In the genomic region with DNA sequence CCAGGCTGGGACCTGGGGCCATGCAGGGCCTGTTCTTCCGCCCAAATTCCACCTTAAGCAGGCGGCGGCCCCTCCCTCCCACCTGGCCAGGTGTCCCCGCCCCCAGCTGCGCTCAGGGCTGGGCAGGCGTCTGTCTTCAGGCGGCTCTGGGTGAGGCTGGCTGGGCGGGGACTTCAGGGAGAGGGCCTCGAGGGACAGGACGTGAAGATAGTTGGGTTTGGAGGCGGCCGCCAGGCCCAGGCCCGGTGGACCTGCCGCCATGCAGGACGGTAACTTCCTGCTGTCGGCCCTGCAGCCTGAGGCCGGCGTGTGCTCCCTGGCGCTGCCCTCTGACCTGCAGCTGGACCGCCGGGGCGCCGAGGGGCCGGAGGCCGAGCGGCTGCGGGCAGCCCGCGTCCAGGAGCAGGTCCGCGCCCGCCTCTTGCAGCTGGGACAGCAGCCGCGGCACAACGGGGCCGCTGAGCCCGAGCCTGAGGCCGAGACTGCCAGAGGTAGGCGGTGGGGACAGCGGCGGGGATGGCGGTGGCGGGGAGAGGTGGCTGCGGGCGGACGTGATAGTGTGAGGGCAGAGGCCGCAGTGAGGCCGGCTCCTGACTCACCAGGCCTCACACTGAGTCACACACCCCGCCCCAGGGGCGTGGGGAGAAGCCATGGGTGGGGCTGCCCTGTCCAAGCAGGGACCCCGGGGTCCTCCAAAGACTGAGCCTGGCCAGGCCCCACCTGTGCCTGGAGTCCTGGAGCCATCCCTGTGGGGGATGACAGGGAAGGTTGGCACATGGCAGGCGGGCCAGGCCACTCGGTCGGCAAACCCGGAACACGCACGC, we compare ENCODE assay signal across 9 cellular contexts. TPM values are rescaled to one million over a fixed set of nuclear protein-coding genes. Genes with fewer than 3 reads are reported as not detected.
DNase-seq lines count a peak whose midpoint lies in the region; ATAC-seq and TF ChIP-seq lines count a peak whose summit lies in the region.
"Had no signal": no experiment of that assay in that cellular context is flagged by ENCODE, and none has a peak within 500 bp of the region (broad histone marks: within the 10 kb centered on the region; RNA-seq: fewer than 3 reads in every experiment).

A gene with protein sequence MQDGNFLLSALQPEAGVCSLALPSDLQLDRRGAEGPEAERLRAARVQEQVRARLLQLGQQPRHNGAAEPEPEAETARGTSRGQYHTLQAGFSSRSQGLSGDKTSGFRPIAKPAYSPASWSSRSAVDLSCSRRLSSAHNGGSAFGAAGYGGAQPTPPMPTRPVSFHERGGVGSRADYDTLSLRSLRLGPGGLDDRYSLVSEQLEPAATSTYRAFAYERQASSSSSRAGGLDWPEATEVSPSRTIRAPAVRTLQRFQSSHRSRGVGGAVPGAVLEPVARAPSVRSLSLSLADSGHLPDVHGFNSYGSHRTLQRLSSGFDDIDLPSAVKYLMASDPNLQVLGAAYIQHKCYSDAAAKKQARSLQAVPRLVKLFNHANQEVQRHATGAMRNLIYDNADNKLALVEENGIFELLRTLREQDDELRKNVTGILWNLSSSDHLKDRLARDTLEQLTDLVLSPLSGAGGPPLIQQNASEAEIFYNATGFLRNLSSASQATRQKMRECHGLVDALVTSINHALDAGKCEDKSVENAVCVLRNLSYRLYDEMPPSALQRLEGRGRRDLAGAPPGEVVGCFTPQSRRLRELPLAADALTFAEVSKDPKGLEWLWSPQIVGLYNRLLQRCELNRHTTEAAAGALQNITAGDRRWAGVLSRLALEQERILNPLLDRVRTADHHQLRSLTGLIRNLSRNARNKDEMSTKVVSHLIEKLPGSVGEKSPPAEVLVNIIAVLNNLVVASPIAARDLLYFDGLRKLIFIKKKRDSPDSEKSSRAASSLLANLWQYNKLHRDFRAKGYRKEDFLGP (plus strand): TSS at position 176 of the 824 bp plus-strand sequence. CDS start 84 bp downstream, at position 260.

- H3K4me1 Mint-ChIP-seq in GM23338: peaks cover 2% of the 10 kb centered on the region; the same call in 1 of the 3 replicates

- H3K4me2 ChIP-seq in GM23338: peak within 1 kb of the TSS; percentile 73

- BruUV-seq in Panc1 (replicated peaks; lab: Mats Ljungman, UMichigan): no TSS peak

- H3K9me3 Mint-ChIP-seq in GM23338: peaks cover 5% of the 10 kb centered on the region; the same call in 1 of the 3 replicates

- TF ChIP-seq CTCF in GM23338 (conservative IDR thresholded peaks at IDR 0.05; ENCODE audit: low read depth in 2 of 2): no peak
- no peak for TF ChIP-seq CTCF in Panc1 (IDR thresholded peaks at IDR 0.05)

- no peaks in the 10 kb centered on the region for H4K20me1 ChIP-seq in GM23338 (replicated peaks; ENCODE audit: insufficient read depth)

- H2AFZ ChIP-seq in GM23338: peak within 1 kb of the TSS; percentile 84; the same call in 1 of the 2 replicates

- H3K4me3 Mint-ChIP-seq in GM23338: peak within 1 kb of the TSS; percentile 48; the same call in 1 of the 3 replicates

- no peaks in the 10 kb centered on the region for H3K9me3 ChIP-seq in Panc1 (ENCODE audit: control insufficient read depth, insufficient read depth, low read depth, low read length)

- H3K36me3 Mint-ChIP-seq in GM23338 (ENCODE audit: low read depth): peaks cover 8% of the 10 kb centered on the region; the same call in 2 of the 3 replicates

- intact Hi-C loops in Panc1 (cut with micrococcal nuclease; ENCODE audit: unreplicated experiment): loop anchor here (5.0 kb wide), 1 partner anchor 53 kb away; no protein-coding TSS in a partner anchor

- H3F3A ChIP-seq in GM23338 (replicated peaks; ENCODE audit: low read depth): no peaks in the 10 kb centered on the region

- H3K27ac ChIP-seq in GM23338 (ENCODE audit: low read depth) (no peak within 1 kb of the TSS), Panc1 (ENCODE audit: low read length) (peak within 1 kb of the TSS; percentile 97), skin epidermis (peak within 1 kb of the TSS; percentile 63 to 97 (median 92))

- in situ Hi-C loops in Panc1 (cut with HindIII; ENCODE audit: low pct_unique_long_range_greater_than_20kb, low sequenced_read_pairs): no loop called here

- H3K27me3 ChIP-seq in GM23338 (ENCODE audit: insufficient read depth): no peaks in the 10 kb centered on the region
- H3K27me3 ChIP-seq in Panc1 (ENCODE audit: control insufficient read depth, insufficient read depth, low read length): no peaks in the 10 kb centered on the region

- ATAC-seq in GM23338 (peak; percentile 61), Panc1 (peak; percentile 78), GM18498 (IDR thresholded peaks at IDR 0.05; ENCODE audit: unreplicated experiment) (no peak)

- no peaks in the 10 kb centered on the region for H3K36me3 ChIP-seq in GM23338 (ENCODE audit: insufficient read depth)
- no peaks in the 10 kb centered on the region for H3K36me3 ChIP-seq in Panc1 (ENCODE audit: control insufficient read depth, insufficient read depth, low read length)

- H3K4me3 ChIP-seq in GM23338 (peak within 1 kb of the TSS; percentile 47), Panc1 (ENCODE audit: low read depth in 2 of 2, low read length in 2 of 2) (peak within 1 kb of the TSS; percentile 34 to 62), skin epidermis (peak within 1 kb of the TSS; percentile 41 to 55 (median 49))

- H3K9me2 ChIP-seq in GM23338 (ENCODE audit: insufficient read depth): no peaks in the 10 kb centered on the region

- DNase-seq in GM23338 (ENCODE audit: low spot score) (peak; percentile 86), Panc1 (ENCODE audit: low read depth, low spot score) (no peak), glomerular visceral epithelial cell (ENCODE audit: extremely low spot score) (peak; percentile 63), T-helper 2 cell (no peak), HEK293T (ENCODE audit: extremely low spot score) (no peak), NCI-H82 treated with DMSO at 0.1 percent for 48 hours (lab: John Stamatoyannopoulos, UW; ENCODE audit: unreplicated experiment) (no peak)
- DNase-seq: hippocampal formation had no signal

- no peak within 1 kb of the TSS for H3K27ac Mint-ChIP-seq in GM23338

- peaks cover 4% of the 10 kb centered on the region for H3K27me3 Mint-ChIP-seq in GM23338 (ENCODE audit: insufficient read depth, low read depth, poor library complexity)

- H3K79me2 ChIP-seq in GM23338 (replicated peaks; ENCODE audit: insufficient read depth): no peaks in the 10 kb centered on the region

- CTCF ChIA-PET in Panc1 (lab: Charles Lee): interaction anchor here (0.6 kb wide), 1 partner anchor 31 kb away, joined by 3 read pairs; no protein-coding TSS in a partner anchor
- CTCF ChIA-PET in HEK293T (lab: Yijun Ruan, JAX): no interaction called here

- POLR2A ChIA-PET in Panc1 (lab: Charles Lee) (no interaction called here), HEK293T (lab: Yijun Ruan, JAX) (no interaction called here)

- H3K4me1 ChIP-seq in GM23338 (ENCODE audit: insufficient read depth) (peaks cover 6% of the 10 kb centered on the region), Panc1 (ENCODE audit: control insufficient read depth, insufficient read depth, low read length) (peaks cover 51% of the 10 kb centered on the region)

TF ChIP-seq in GM23338, 12 proteins besides CTCF, POLR2A, EP300 and RAD21 (continues in another document):
- TF ChIP-seq CREB1 (CRISPR knock-in tag; IDR thresholded peaks at IDR 0.05; ENCODE audit: low read depth) (no peak), JUNB (IDR thresholded peaks at IDR 0.05; ENCODE audit: unreplicated experiment) (no peak), EZH2phosphoT487 (IDR thresholded peaks at IDR 0.05; ENCODE audit: unreplicated experiment) (no peak)

TF ChIP-seq in HEK293T, 16 proteins besides CTCF, POLR2A, EP300 and RAD21:
- TF ChIP-seq, protein P1, sequence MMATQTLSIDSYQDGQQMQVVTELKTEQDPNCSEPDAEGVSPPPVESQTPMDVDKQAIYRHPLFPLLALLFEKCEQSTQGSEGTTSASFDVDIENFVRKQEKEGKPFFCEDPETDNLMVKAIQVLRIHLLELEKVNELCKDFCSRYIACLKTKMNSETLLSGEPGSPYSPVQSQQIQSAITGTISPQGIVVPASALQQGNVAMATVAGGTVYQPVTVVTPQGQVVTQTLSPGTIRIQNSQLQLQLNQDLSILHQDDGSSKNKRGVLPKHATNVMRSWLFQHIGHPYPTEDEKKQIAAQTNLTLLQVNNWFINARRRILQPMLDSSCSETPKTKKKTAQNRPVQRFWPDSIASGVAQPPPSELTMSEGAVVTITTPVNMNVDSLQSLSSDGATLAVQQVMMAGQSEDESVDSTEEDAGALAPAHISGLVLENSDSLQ (IDR thresholded peaks at IDR 0.05): no peak
- TF ChIP-seq L3MBTL2 (conservative IDR thresholded peaks at IDR 0.05) (no peak), TARDBP (IDR thresholded peaks at IDR 0.05) (no peak), NFRKB (IDR thresholded peaks at IDR 0.05) (no peak), LEF1 (IDR thresholded peaks at IDR 0.05; ENCODE audit: borderline replicate concordance) (no peak), SP1 (IDR thresholded peaks at IDR 0.05) (no peak), BHLHE40 (IDR thresholded peaks at IDR 0.05; ENCODE audit: borderline replicate concordance) (no peak), FOXM1 (IDR thresholded peaks at IDR 0.05; ENCODE audit: borderline replicate concordance) (no peak), ZNF384 (IDR thresholded peaks at IDR 0.05) (no peak), CTBP1 (IDR thresholded peaks at IDR 0.05; ENCODE audit: borderline replicate concordance) (no peak), FOXK2 (IDR thresholded peaks at IDR 0.05) (no peak), ARNT (IDR thresholded peaks at IDR 0.05) (no peak), SUZ12 (IDR thresholded peaks at IDR 0.05) (no peak), FOXA1 (IDR thresholded peaks at IDR 0.05) (no peak), HDGF (IDR thresholded peaks at IDR 0.05; ENCODE audit: borderline replicate concordance) (no peak), ELF4 (IDR thresholded peaks at IDR 0.05) (no peak)

RNA-seq across cellular contexts. Expression of the gene that starts here (rescaled TPM):
- total RNA-seq in GM23338 (2014; rRNA removed; shearing (Covaris generic)): 18.7 and 23.0 TPM in 2 replicates
- 6.1 and 7.2 TPM in 2 replicates for polyA plus RNA-seq in GM23338 (2016; fragmentation: Nextera tagmentation; extraction: Ambion mirVana)
- total RNA-seq in Panc1 (2021; ENCODE audit: unreplicated experiment): 36.8 TPM
- 38.8 TPM for polyA plus RNA-seq in Panc1 (2012; ENCODE audit: insufficient read length)

Comparison
In these comparisons a context has a peak if more than half of its experiments do, and no peak if none do; other contexts are left out.
1. DNase-seq: peak in GM23338 (single experiment) and glomerular visceral epithelial cell (single experiment); none in Panc1 (single experiment), T-helper 2 cell (0 of 5), HEK293T (single experiment) and NCI-H82 treated with DMSO at 0.1 percent for 48 hours (single experiment).
2. Peak in every context shown above with its lines, with median percentiles within 50 percentile points of each other: H3K4me3 ChIP-seq.